In genomic region chrX:45274576-45274975, GRCh38 we compare ENCODE assay signal across 28 cellular contexts.
DNase-seq lines count a peak whose midpoint lies in the region; ATAC-seq and TF ChIP-seq lines count a peak whose summit lies in the region.
"Had no signal": no experiment of that assay in that cellular context is flagged by ENCODE, and none has a peak within 500 bp of the region (broad histone marks: within the 10 kb centered on the region; RNA-seq: fewer than 3 reads in every experiment).

No MANE protein-coding gene starts in this region.

- no peaks in the 10 kb centered on the region for H4K20me1 ChIP-seq in mammary epithelial cell (ENCODE audit: insufficient read depth, low read length)

- DNase-seq in mammary epithelial cell (peak; percentile 6), breast epithelium (ENCODE audit: low spot score in 2 of 2) (no peak), astrocyte of the spinal cord (ENCODE audit: low read depth, low spot score) (peak; percentile 5), fibroblast of the aortic adventitia (ENCODE audit: low read depth) (peak; percentile 25), islet precursor cell (no peak), NCI-H2081 (lab: John Stamatoyannopoulos, UW) (no peak)
- no peak for DNase-seq in stimulated activated CD4-positive, alpha-beta T cell treated with anti-CD3 and anti-CD28 coated beads, Interleukin-4, amount 100 ng/mL, for 24 hours
- DNase-seq: activated CD4-positive, alpha-beta T cell treated with anti-CD3 and anti-CD28 coated beads for 4 hours; activated CD8-positive, alpha-beta T cell treated with anti-CD3 and anti-CD28 coated beads, Interleukin-2, amount 10 ng/mL, durations not matched to agents 7 days and 5 days; anterior cingulate cortex; central memory CD4-positive, alpha-beta T cell; gastrocnemius medialis; KG1; NCI-H1417 treated with DMSO at 0.1 percent for 48 hours; NCI-H2081 treated with DMSO at 0.1 percent for 48 hours; NCI-H2227 treated with DMSO at 0.1 percent for 48 hours; NCI-H526 treated with DMSO at 0.1 percent for 48 hours; nephron progenitor cell; NK-92 treated with Interleukin-12 subunit alpha and Interleukin-12 subunit beta, amount 100 ng/mL, for 24 hours; PC-9; SHP77; stimulated activated naive CD4-positive, alpha-beta T cell; T-helper 9 cell; WERI-Rb-1 had no signal

- H2AFZ ChIP-seq in mammary epithelial cell (ENCODE audit: low read depth, low read length): no peak overlapping the region
- H2AFZ ChIP-seq: hepatocyte, PC-9 had no signal

- CTCF ChIA-PET in mammary epithelial cell (lab: Charles Lee; ENCODE audit: low non-redundant PET): no interaction called here

- intact Hi-C loops in mammary epithelial cell (cut with micrococcal nuclease): no loop called here
- intact Hi-C loops in breast epithelium (cut with DNase I; ENCODE audit: low total_unique reads): no loop called here

- in situ Hi-C loops in mammary epithelial cell (cut with MboI; ENCODE audit: low sequenced_read_pairs in 2 of 2): no loop called here
- in situ Hi-C loops in astrocyte of the spinal cord (cut with HindIII; ENCODE audit: low sequenced_read_pairs): no loop called here

- no peaks in the 10 kb centered on the region for H3K4me1 ChIP-seq in mammary epithelial cell (ENCODE audit: insufficient read depth, low read length)
- H3K4me1 ChIP-seq in breast epithelium: no peaks in the 10 kb centered on the region
- H3K4me1 ChIP-seq: gastrocnemius medialis had no signal

- H3K9ac ChIP-seq in mammary epithelial cell (ENCODE audit: insufficient read depth, low read length): no peak overlapping the region

- H3K9me3 ChIP-seq in mammary epithelial cell (replicated peaks; ENCODE audit: insufficient read depth, low read length): no peaks in the 10 kb centered on the region
- H3K9me3 ChIP-seq in breast epithelium: peaks cover 0 to 19% of the 10 kb centered on the region in 2 donors

- no peak overlapping the region for H3K4me2 ChIP-seq in mammary epithelial cell (ENCODE audit: insufficient read depth, low read depth, low read length)
- H3K4me2 ChIP-seq: hepatocyte, PC-9 had no signal

- dilution Hi-C loops in mammary epithelial cell (cut with HindIII; ENCODE audit: low sequenced_read_pairs): no loop called here

- no peak overlapping the region for H3K27ac ChIP-seq in mammary epithelial cell (ENCODE audit: insufficient read depth, low read depth, low read length)
- H3K27ac ChIP-seq in breast epithelium: no peak overlapping the region
- H3K27ac ChIP-seq: gastrocnemius medialis, hepatocyte, PC-9, skin epidermis, WERI-Rb-1 had no signal

- 82% methylated on average over 1 of the region's 1 CpG for WGBS in mammary epithelial cell (ENCODE audit: low coverage, missing lambda C conversion rate)

- H3K27me3 ChIP-seq in mammary epithelial cell (ENCODE audit: insufficient read depth, low read length) (peaks cover 7% of the 10 kb centered on the region), breast epithelium (peaks cover 0 to 10% of the 10 kb centered on the region in 2 donors)
- H3K27me3 ChIP-seq: gastrocnemius medialis, hepatocyte had no signal

- no peak for TF ChIP-seq POLR2A in breast epithelium (IDR thresholded peaks at IDR 0.05)

- H3K4me3 ChIP-seq in mammary epithelial cell (replicated peaks in 1 of 3; ENCODE audit: insufficient read depth in 1 of 3, low read depth in 2 of 3, low read length in 3 of 3) (no peak overlapping the region), breast epithelium (no peak overlapping the region), astrocyte of the spinal cord (ENCODE audit: low read depth, low read length) (no peak overlapping the region), fibroblast of the aortic adventitia (ENCODE audit: low read depth, low read length) (no peak overlapping the region)
- H3K4me3 ChIP-seq: gastrocnemius medialis, hepatocyte, PC-9, skin epidermis had no signal

- H3K36me3 ChIP-seq in mammary epithelial cell (ENCODE audit: insufficient read depth, low read length) (no peaks in the 10 kb centered on the region), breast epithelium (no peaks in the 10 kb centered on the region)
- H3K36me3 ChIP-seq: gastrocnemius medialis, WERI-Rb-1 had no signal

- no peak for ATAC-seq in HG03378 (IDR thresholded peaks at IDR 0.05; ENCODE audit: unreplicated experiment)
- ATAC-seq: activated CD8-positive, alpha-beta T cell treated with anti-CD3 and anti-CD28 coated beads, Interleukin-2, amount 10 ng/mL, durations not matched to agents 7 days and 5 days; esophagus mucosa; gastrocnemius medialis had no signal

- no TSS peak for BruUV-seq in mammary epithelial cell (replicated peaks; lab: Mats Ljungman, UMichigan)

- H3K79me2 ChIP-seq in mammary epithelial cell (ENCODE audit: insufficient read depth, low read length): no peaks in the 10 kb centered on the region
- H3K79me2 ChIP-seq: hepatocyte had no signal

- TF ChIP-seq CTCF in mammary epithelial cell (conservative IDR thresholded peaks at IDR 0.05 in 1 of 2, IDR thresholded peaks at IDR 0.05 in 1 of 2; ENCODE audit: extremely low read depth in 1 of 2, insufficient read depth in 1 of 2, low read depth in 1 of 2, low read length in 2 of 2) (no peak), breast epithelium (IDR thresholded peaks at IDR 0.05) (no peak), astrocyte of the spinal cord (IDR thresholded peaks at IDR 0.05; ENCODE audit: low read depth, low read length) (no peak), fibroblast of the aortic adventitia (IDR thresholded peaks at IDR 0.05; ENCODE audit: insufficient read depth, low read length) (no peak)

Comparison
In these comparisons a context has a peak if more than half of its experiments do, and no peak if none do; other contexts are left out.
1. DNase-seq: peak in mammary epithelial cell (single experiment), astrocyte of the spinal cord (single experiment) and fibroblast of the aortic adventitia (single experiment); none in breast epithelium (0 of 2), stimulated activated CD4-positive, alpha-beta T cell treated with anti-CD3 and anti-CD28 coated beads, Interleukin-4, amount 100 ng/mL, for 24 hours (single experiment), islet precursor cell (single experiment) and NCI-H2081 (0 of 2).